Comparison of ENCODE assay signal across 8 cellular contexts in genomic region chr2:109128048-109128465, GRCh38. TPM values are rescaled to one million over a fixed set of nuclear protein-coding genes. Genes with fewer than 3 reads are reported as not detected.
A peak's percentile ranks its signal among the peaks of the same experiment; 100 is the strongest.
DNase-seq lines count a peak whose midpoint lies in the region; ATAC-seq lines count a peak whose summit lies in the region.

No MANE protein-coding gene starts in this region.

- intact Hi-C loops in dendritic cell treated with granulocyte-macrophage colony-stimulating factor and Interleukin-4, amounts not matched to agents 40 ng/mL and 50 ng/mL, for 4 days (cut with micrococcal nuclease) = loop anchor here (1.0 kb wide), 1 partner anchor 382 kb away; no protein-coding TSS in a partner anchor

- H3K27me3 Mint-ChIP-seq in activated CD4-positive, alpha-beta T cell treated with anti-CD3 and anti-CD28 coated beads, Interleukin-2, amount 10 ng/mL, durations not matched to agents 7 days and 5 days = peaks cover 52% of the 10 kb centered on the region
- H3K27me3 Mint-ChIP-seq in dendritic cell treated with granulocyte-macrophage colony-stimulating factor and Interleukin-4, amounts not matched to agents 40 ng/mL and 50 ng/mL, for 4 days = peaks cover 53% of the 10 kb centered on the region

- no peaks in the 10 kb centered on the region for H3K36me3 Mint-ChIP-seq in activated CD4-positive, alpha-beta T cell treated with anti-CD3 and anti-CD28 coated beads, Interleukin-2, amount 10 ng/mL, durations not matched to agents 7 days and 5 days (ENCODE audit: low read depth)
- H3K36me3 Mint-ChIP-seq in dendritic cell treated with granulocyte-macrophage colony-stimulating factor and Interleukin-4, amounts not matched to agents 40 ng/mL and 50 ng/mL, for 4 days (ENCODE audit: low read depth) = no peaks in the 10 kb centered on the region

- CTCF ChIA-PET in activated CD4-positive, alpha-beta T cell treated with anti-CD3 and anti-CD28 coated beads, Interleukin-2, amount 10 ng/mL, durations not matched to agents 7 days and 5 days (lab: Charles Lee) = interaction anchor here (0.6 to 1.3 kb wide), 4 partner anchors 21 to 615 kb away, joined by 3 to 6 read pairs (median 3); no protein-coding TSS in a partner anchor

- no peak overlapping the region for H3K27ac Mint-ChIP-seq in activated CD4-positive, alpha-beta T cell treated with anti-CD3 and anti-CD28 coated beads, Interleukin-2, amount 10 ng/mL, durations not matched to agents 7 days and 5 days
- H3K27ac Mint-ChIP-seq in dendritic cell treated with granulocyte-macrophage colony-stimulating factor and Interleukin-4, amounts not matched to agents 40 ng/mL and 50 ng/mL, for 4 days = no peak overlapping the region

- ATAC-seq in HG02759 (IDR thresholded peaks at IDR 0.05; ENCODE audit: unreplicated experiment) = peak; percentile 54
- peak; percentile 88 for ATAC-seq in left lobe of liver
- no peak for ATAC-seq in HG03521 (IDR thresholded peaks at IDR 0.05; ENCODE audit: unreplicated experiment)

- peak; percentile 71 for DNase-seq in DMS 273 treated with DMSO at 0.1 percent for 48 hours (lab: John Stamatoyannopoulos, UW)
- DNase-seq in NCI-H345 treated with DMSO at 0.1 percent for 48 hours (lab: John Stamatoyannopoulos, UW; ENCODE audit: unreplicated experiment) = peak; percentile 89
- DNase-seq in activated CD4-positive, alpha-beta T cell treated with anti-CD3 and anti-CD28 coated beads, Interleukin-2, amount 10 ng/mL, durations not matched to agents 7 days and 5 days = peak; percentile 52
- DNase-seq in left lobe of liver (ENCODE audit: low spot score) = peak; percentile 72
- peak in 3 of 4 experiments; percentile 52 to 59 (median 59) for DNase-seq in stimulated activated CD4-positive, alpha-beta T cell treated with anti-CD3 and anti-CD28 coated beads, Interleukin-1b, Interleukin-23, amount 100 ng/mL, for 24 hours (ENCODE audit: low read depth in 4 of 4, low spot score in 1 of 4)

- peak overlapping the region; percentile 63 for H3K4me3 Mint-ChIP-seq in activated CD4-positive, alpha-beta T cell treated with anti-CD3 and anti-CD28 coated beads, Interleukin-2, amount 10 ng/mL, durations not matched to agents 7 days and 5 days
- H3K4me3 Mint-ChIP-seq in dendritic cell treated with granulocyte-macrophage colony-stimulating factor and Interleukin-4, amounts not matched to agents 40 ng/mL and 50 ng/mL, for 4 days = peak overlapping the region; percentile 81

- POLR2A ChIA-PET in activated CD4-positive, alpha-beta T cell treated with anti-CD3 and anti-CD28 coated beads, Interleukin-2, amount 10 ng/mL, durations not matched to agents 7 days and 5 days (lab: Charles Lee) = no interaction called here

- H3K9me3 Mint-ChIP-seq in activated CD4-positive, alpha-beta T cell treated with anti-CD3 and anti-CD28 coated beads, Interleukin-2, amount 10 ng/mL, durations not matched to agents 7 days and 5 days = no peaks in the 10 kb centered on the region
- no peaks in the 10 kb centered on the region for H3K9me3 Mint-ChIP-seq in dendritic cell treated with granulocyte-macrophage colony-stimulating factor and Interleukin-4, amounts not matched to agents 40 ng/mL and 50 ng/mL, for 4 days

- H3K4me1 Mint-ChIP-seq in activated CD4-positive, alpha-beta T cell treated with anti-CD3 and anti-CD28 coated beads, Interleukin-2, amount 10 ng/mL, durations not matched to agents 7 days and 5 days = peaks cover 24% of the 10 kb centered on the region
- peaks cover 28% of the 10 kb centered on the region for H3K4me1 Mint-ChIP-seq in dendritic cell treated with granulocyte-macrophage colony-stimulating factor and Interleukin-4, amounts not matched to agents 40 ng/mL and 50 ng/mL, for 4 days (ENCODE audit: low read depth)

RNA-seq across cellular contexts. Expression of gene SH3RF3, which starts 0.9 kb away (rescaled TPM):
- total RNA-seq in activated CD4-positive, alpha-beta T cell treated with anti-CD3 and anti-CD28 coated beads, Interleukin-2, amount 10 ng/mL, durations not matched to agents 7 days and 5 days = under 1 TPM; 0.08 to 0.17 TPM
- 1.1 TPM for total RNA-seq in left lobe of liver
